Comparison of ENCODE assay signal across 20 cellular contexts in the genomic region with DNA sequence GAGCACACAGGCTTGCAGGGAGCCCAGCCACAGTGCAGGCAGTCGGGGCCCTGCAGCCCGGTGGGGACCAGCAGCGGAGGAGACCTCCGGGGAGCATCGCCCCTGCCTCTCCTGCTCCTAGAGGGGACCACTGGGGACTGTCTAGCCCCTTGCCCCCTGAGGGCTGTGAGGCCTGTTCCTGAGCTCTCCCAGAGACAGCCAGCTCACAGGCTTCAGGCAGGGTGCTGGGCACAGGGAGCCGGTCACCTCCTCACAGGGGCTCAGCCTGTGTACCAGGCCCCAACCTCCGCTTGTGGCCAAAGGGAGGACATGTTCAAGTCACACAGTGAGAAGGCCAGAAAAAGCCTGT. TPM values are rescaled to one million over a fixed set of nuclear protein-coding genes. Genes with fewer than 3 reads are reported as not detected.
DNase-seq lines count a peak whose midpoint lies in the region; ATAC-seq and TF ChIP-seq lines count a peak whose summit lies in the region.
"Had no signal": no experiment of that assay in that cellular context is flagged by ENCODE, and none has a peak within 500 bp of the region (broad histone marks: within the 10 kb centered on the region; RNA-seq: fewer than 3 reads in every experiment).

No MANE protein-coding gene starts in this region.

- TF ChIP-seq CTCF in osteoblast (IDR thresholded peaks at IDR 0.05; ENCODE audit: extremely low read depth, low read depth, low read length): no peak

- no peak overlapping the region for H2AFZ ChIP-seq in osteoblast (ENCODE audit: low read length)
- H2AFZ ChIP-seq: PC-9 had no signal

- no peaks in the 10 kb centered on the region for H3K4me1 ChIP-seq in osteoblast (ENCODE audit: insufficient read depth, low read length)

- DNase-seq in cardiac septum (ENCODE audit: low spot score): peak; percentile 62
- DNase-seq in Right ventricle myocardium inferior (ENCODE audit: missing footprints): no peak
- peak; percentile 47 for DNase-seq in osteoblast (ENCODE audit: insufficient read length, low spot score, missing footprints)
- DNase-seq in Ammon's horn (ENCODE audit: low spot score): no peak
- DNase-seq in retina: no peak
- DNase-seq in stimulated activated CD4-positive, alpha-beta T cell treated with anti-CD3 and anti-CD28 coated beads, Interleukin-12 subunit alpha, Interleukin-12 subunit beta, amount 100 ng/mL, for 4 hours: no peak
- DNase-seq: CD4-positive, CD25-positive, alpha-beta regulatory T cell; H9; IMR-90; KG1; MG63; NCI-H2029 treated with DMSO at 0.1 percent for 48 hours; NCI-H526 treated with DMSO at 0.1 percent for 48 hours; PC-9; Right ventricle myocardium superior had no signal

- H3K36me3 ChIP-seq in osteoblast (ENCODE audit: insufficient read depth, low read length): no peaks in the 10 kb centered on the region
- H3K36me3 ChIP-seq: MG63, SJSA1 had no signal

- no peak overlapping the region for H3K27ac ChIP-seq in osteoblast (ENCODE audit: low read depth, low read length)
- H3K27ac ChIP-seq: 22Rv1, PC-9, SJSA1 had no signal

- peaks cover 14% of the 10 kb centered on the region for H3K27me3 ChIP-seq in osteoblast (ENCODE audit: insufficient read depth, low read length)
- H3K27me3 ChIP-seq: MG63, SJSA1 had no signal

- no peaks in the 10 kb centered on the region for H4K20me1 ChIP-seq in osteoblast (ENCODE audit: insufficient read depth, low read length)

- no peaks in the 10 kb centered on the region for H3K9me3 ChIP-seq in osteoblast (ENCODE audit: low read depth, low read length)
- H3K9me3 ChIP-seq: MG63, SJSA1 had no signal

- H3K4me2 ChIP-seq in osteoblast (ENCODE audit: insufficient read depth, low read length): no peak overlapping the region
- H3K4me2 ChIP-seq: PC-9 had no signal

- no peak for ATAC-seq in Right ventricle myocardium inferior
- peak; percentile 24 for ATAC-seq in esophagus mucosa

- intact Hi-C loops in cardiac septum (cut with DNase I) (no loop called here), Right ventricle myocardium inferior (cut with DNase I) (no loop called here)

- no peaks in the 10 kb centered on the region for H3K79me2 ChIP-seq in osteoblast (ENCODE audit: insufficient read depth, low read length)

- H3K4me3 ChIP-seq in osteoblast (ENCODE audit: insufficient read depth, low read length): no peak overlapping the region
- H3K4me3 ChIP-seq: MG63, PC-9, SJSA1 had no signal

RNA-seq across cellular contexts. Expression of a gene that starts 3.5 kb away (rescaled TPM):
- total RNA-seq in cardiac septum (0.22 TPM), Right ventricle myocardium inferior (0.38 TPM), esophagus mucosa (0.08 TPM), osteoblast (under 0.01 TPM in 2 replicates)
- total RNA-seq: IMR-90, NCI-H460, PC-9, RPMI7951 had no signal

RNA-seq across cellular contexts. Expression of a gene that starts 58.9 kb away (rescaled TPM):
- total RNA-seq in cardiac septum (not detected), Right ventricle myocardium inferior (not detected), esophagus mucosa (not detected), osteoblast (not detected in 2 replicates)
- total RNA-seq: CD4-positive, CD25-positive, alpha-beta regulatory T cell; H9; IMR-90; NCI-H460; PC-9; Right ventricle myocardium superior; RPMI7951; SJSA1 had no signal

Comparison
In these comparisons a context has a peak if more than half of its experiments do, and no peak if none do; other contexts are left out.
1. DNase-seq: peak in cardiac septum (single experiment) and osteoblast (single experiment); none in Right ventricle myocardium inferior (single experiment), Ammon's horn (single experiment), retina (single experiment) and stimulated activated CD4-positive, alpha-beta T cell treated with anti-CD3 and anti-CD28 coated beads, Interleukin-12 subunit alpha, Interleukin-12 subunit beta, amount 100 ng/mL, for 4 hours (single experiment).